8 cellular contexts compared by ENCODE assay signal in genomic region chrX:118116308-118117068, GRCh38. TPM values are rescaled to one million over a fixed set of nuclear protein-coding genes. Genes with fewer than 3 reads are reported as not detected.
A peak's percentile ranks its signal among the peaks of the same experiment; 100 is the strongest.
DNase-seq lines count a peak whose midpoint lies in the region; ATAC-seq, FAIRE-seq and TF ChIP-seq lines count a peak whose summit lies in the region.

A gene with protein sequence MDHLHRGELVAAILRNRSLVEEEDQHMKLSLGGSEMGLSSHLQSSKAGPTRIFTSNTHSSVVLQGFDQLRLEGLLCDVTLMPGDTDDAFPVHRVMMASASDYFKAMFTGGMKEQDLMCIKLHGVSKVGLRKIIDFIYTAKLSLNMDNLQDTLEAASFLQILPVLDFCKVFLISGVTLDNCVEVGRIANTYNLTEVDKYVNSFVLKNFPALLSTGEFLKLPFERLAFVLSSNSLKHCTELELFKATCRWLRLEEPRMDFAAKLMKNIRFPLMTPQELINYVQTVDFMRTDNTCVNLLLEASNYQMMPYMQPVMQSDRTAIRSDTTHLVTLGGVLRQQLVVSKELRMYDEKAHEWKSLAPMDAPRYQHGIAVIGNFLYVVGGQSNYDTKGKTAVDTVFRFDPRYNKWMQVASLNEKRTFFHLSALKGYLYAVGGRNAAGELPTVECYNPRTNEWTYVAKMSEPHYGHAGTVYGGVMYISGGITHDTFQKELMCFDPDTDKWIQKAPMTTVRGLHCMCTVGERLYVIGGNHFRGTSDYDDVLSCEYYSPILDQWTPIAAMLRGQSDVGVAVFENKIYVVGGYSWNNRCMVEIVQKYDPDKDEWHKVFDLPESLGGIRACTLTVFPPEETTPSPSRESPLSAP (minus strand): TSS chrX:118116810. CDS start chrX:118028473, 88,337 bp downstream.

- no peak within 1 kb of the TSS for H3K27ac Mint-ChIP-seq in chondrocyte (ENCODE audit: unreplicated experiment)

- no peaks in the 10 kb centered on the region for H3K9me1 ChIP-seq in keratinocyte (ENCODE audit: control insufficient read depth, extremely low read depth, insufficient read depth, low read length)

- H3K4me1 Mint-ChIP-seq in chondrocyte (ENCODE audit: low read depth), result peaks cover 6% of the 10 kb centered on the region

- H3K79me2 ChIP-seq in keratinocyte (ENCODE audit: control insufficient read depth, insufficient read depth, low read length), result no peaks in the 10 kb centered on the region

- H3K4me3 Mint-ChIP-seq in chondrocyte (ENCODE audit: unreplicated experiment), result peak within 1 kb of the TSS; percentile 69

- H3K27me3 ChIP-seq in RWPE2 (ENCODE audit: insufficient read depth, poor library complexity, severe bottlenecking) (no peaks in the 10 kb centered on the region), keratinocyte (ENCODE audit: control insufficient read depth, extremely low read depth, insufficient read depth, low read length) (no peaks in the 10 kb centered on the region), skeletal muscle tissue (ENCODE audit: control insufficient read depth in 3 of 3, insufficient read depth in 3 of 3, low read length in 3 of 3) (peaks cover 0 to 4% (median 0%) of the 10 kb centered on the region in 3 donors)

- H3K27me3 Mint-ChIP-seq in chondrocyte (ENCODE audit: low read depth), result peaks cover 4% of the 10 kb centered on the region

- H3K9ac ChIP-seq in keratinocyte (ENCODE audit: control insufficient read depth, extremely low read depth, insufficient read depth, low read length) (peak within 1 kb of the TSS; percentile 75), skeletal muscle tissue (ENCODE audit: low read depth in 1 of 3, low read length in 3 of 3) (peak within 1 kb of the TSS; percentile 80 to 86 (median 81))

- H3K27ac ChIP-seq in RWPE2 (ENCODE audit: poor library complexity, severe bottlenecking) (no peak within 1 kb of the TSS), keratinocyte (ENCODE audit: control insufficient read depth, insufficient read depth, low read length) (no peak within 1 kb of the TSS), skeletal muscle tissue (ENCODE audit: low read depth, low read length) (peak within 1 kb of the TSS; percentile 46)

- FAIRE-seq in keratinocyte (lab: Jason Lieb, UNC), result no peak

- H3K36me3 ChIP-seq in RWPE2 (ENCODE audit: low read depth) (no peaks in the 10 kb centered on the region), keratinocyte (ENCODE audit: control insufficient read depth in 2 of 2, extremely low read depth in 1 of 2, insufficient read depth in 2 of 2, low read length in 2 of 2) (no peaks in the 10 kb centered on the region), skeletal muscle tissue (ENCODE audit: control insufficient read depth in 3 of 3, insufficient read depth in 3 of 3, low read length in 3 of 3) (no peaks in the 10 kb centered on the region)

- dilution Hi-C loops in keratinocyte (cut with MboI; ENCODE audit: extremely low pct_ligation_motif_present, low sequenced_read_pairs), result no loop called here

- ATAC-seq in GM18909 (IDR thresholded peaks at IDR 0.05; ENCODE audit: poor library complexity, unreplicated experiment) (peak; percentile 51), RWPE2 (ENCODE audit: low read depth) (peak; percentile 68), HG02884 (IDR thresholded peaks at IDR 0.05; ENCODE audit: unreplicated experiment) (no peak), GM18858 (IDR thresholded peaks at IDR 0.05; ENCODE audit: unreplicated experiment) (no peak)

- H3K36me3 Mint-ChIP-seq in chondrocyte (ENCODE audit: low read depth), result no peaks in the 10 kb centered on the region

- no peaks in the 10 kb centered on the region for H3K9me3 Mint-ChIP-seq in chondrocyte (ENCODE audit: low read depth)

- H2AFZ ChIP-seq in keratinocyte (ENCODE audit: control insufficient read depth, low read length), result peak within 1 kb of the TSS; percentile 91

- TF ChIP-seq CTCF in RWPE2 (IDR thresholded peaks at IDR 0.05; ENCODE audit: poor library complexity, severe bottlenecking), result no peak
- TF ChIP-seq CTCF in chondrocyte (IDR thresholded peaks at IDR 0.05), result no peak
- TF ChIP-seq CTCF in keratinocyte (optimal IDR thresholded peaks at IDR 0.05 in 1 of 3, IDR thresholded peaks at IDR 0.05 in 1 of 3, conservative IDR thresholded peaks at IDR 0.05 in 1 of 3; ENCODE audit: extremely low read depth in 1 of 3, insufficient read depth in 2 of 3, low read length in 3 of 3), result no peak

- no peaks in the 10 kb centered on the region for H3K4me1 ChIP-seq in RWPE2 (ENCODE audit: insufficient read depth, poor library complexity, severe bottlenecking)
- no peaks in the 10 kb centered on the region for H3K4me1 ChIP-seq in keratinocyte (ENCODE audit: control insufficient read depth, extremely low read depth, insufficient read depth, low read length)
- peaks cover 0 to 4% (median 0%) of the 10 kb centered on the region in 3 donors for H3K4me1 ChIP-seq in skeletal muscle tissue (ENCODE audit: control insufficient read depth in 3 of 3, insufficient read depth in 3 of 3, low read length in 3 of 3)

- H3K9me3 ChIP-seq in RWPE2 (ENCODE audit: severe bottlenecking) (no peaks in the 10 kb centered on the region), keratinocyte (ENCODE audit: control insufficient read depth, low read depth, low read length) (no peaks in the 10 kb centered on the region), skeletal muscle tissue (ENCODE audit: control insufficient read depth in 3 of 3, low read length in 3 of 3) (no peaks in the 10 kb centered on the region)

- H3K4me3 ChIP-seq in RWPE2 (ENCODE audit: severe bottlenecking) (peak within 1 kb of the TSS; percentile 53), keratinocyte (ENCODE audit: control insufficient read depth in 2 of 3, extremely low read depth in 1 of 3, insufficient read depth in 2 of 3, low read depth in 1 of 3, low read length in 3 of 3) (peak within 1 kb of the TSS; percentile 63 to 67 (median 63)), skeletal muscle tissue (ENCODE audit: low read length in 3 of 3) (peak within 1 kb of the TSS; percentile 74 to 79 (median 75))

- no peaks in the 10 kb centered on the region for H4K20me1 ChIP-seq in keratinocyte (ENCODE audit: control insufficient read depth, extremely low read depth, insufficient read depth, low read length)

- H3K4me2 ChIP-seq in keratinocyte (ENCODE audit: control insufficient read depth, extremely low read depth, insufficient read depth, low read depth, low read length), result peak within 1 kb of the TSS; percentile 62

- peak; percentile 81 for DNase-seq in AG20443 (ENCODE audit: low spot score)
- DNase-seq in RWPE2 (ENCODE audit: low spot score), result no peak
- DNase-seq in chondrocyte (ENCODE audit: low spot score), result no peak
- DNase-seq in keratinocyte (ENCODE audit: low read depth, low spot score), result no peak

RNA-seq across cellular contexts. Expression of the gene that starts here (rescaled TPM):
- total RNA-seq in chondrocyte, result 0.18 to 1.3 TPM (median 0.45 TPM) in 3 replicates
- polyA plus RNA-seq in keratinocyte, result 2.7 to 5.9 TPM (median 4.9 TPM) in 3 replicates
- polyA plus RNA-seq in keratinocyte (2011; ENCODE audit: low read depth), result 0.50 TPM
- 1.8 and 3.6 TPM in 2 replicates for polyA plus RNA-seq in keratinocyte (2011; cell fraction: cytosol; rRNA removed)
- polyA plus RNA-seq in keratinocyte (2011; cell fraction: nucleus; rRNA removed), result 2.7 and 3.1 TPM in 2 replicates
- 0.58 and 3.2 TPM in 2 replicates for polyA plus RNA-seq in keratinocyte (2012; ENCODE audit: low replicate concordance)
- polyA minus RNA-seq in keratinocyte, result 2.6 to 7.8 TPM (median 4.4 TPM) in 3 replicates
- 2.1 TPM for polyA minus RNA-seq in keratinocyte (2011; cell fraction: cytosol; rRNA and poly(A)+ RNA removed)
- polyA minus RNA-seq in keratinocyte (2011; cell fraction: nucleus; rRNA and poly(A)+ RNA removed), result 3.4 and 4.5 TPM in 2 replicates
- total RNA-seq in skeletal muscle tissue, result 80.9 TPM

Comparison
In these comparisons a context has a peak if more than half of its experiments do, and no peak if none do; other contexts are left out.
1. RNA of the gene that starts here (total RNA-seq): 80.9 TPM in skeletal muscle tissue (single experiment); 0.18 to 1.3 TPM in chondrocyte; every median in the first group is over 10 times any median in the second.
2. ATAC-seq: peak in GM18909 (single experiment) and RWPE2 (single experiment); none in HG02884 (single experiment) and GM18858 (single experiment).
3. Peak in every context shown above with its lines, with median percentiles within 50 percentile points of each other: H3K4me3 ChIP-seq.